1 cellular context compared by ENCODE assay signal in genomic region chr1:42328916-42329496, GRCh38.
TF ChIP-seq lines count a peak whose summit lies in the region.

No MANE protein-coding gene starts in this region.

TF ChIP-seq in GM12878, 131 proteins besides CTCF, POLR2A, EP300 and RAD21:
- TF ChIP-seq CEBPB (IDR thresholded peaks at IDR 0.05; ENCODE audit: borderline replicate concordance in 1 of 2, low read depth in 2 of 2, low read length in 2 of 2): no peak
- TF ChIP-seq SIN3A (IDR thresholded peaks at IDR 0.05; ENCODE audit: low read depth, low read length): no peak
- TF ChIP-seq RFX5 (IDR thresholded peaks at IDR 0.05; ENCODE audit: low read depth, low read length): no peak
- no peak for TF ChIP-seq MLLT1 (IDR thresholded peaks at IDR 0.05)
- TF ChIP-seq PBX3 (IDR thresholded peaks at IDR 0.05; ENCODE audit: insufficient replicate concordance, low read depth, low read length): no peak
- no peak for TF ChIP-seq ZNF274 (IDR thresholded peaks at IDR 0.05; ENCODE audit: insufficient read depth, insufficient read length)
- no peak for TF ChIP-seq ZBTB33 (IDR thresholded peaks at IDR 0.05)
- no peak for TF ChIP-seq MYC (IDR thresholded peaks at IDR 0.05; ENCODE audit: insufficient read depth, insufficient read length, insufficient replicate concordance, low read length, severe bottlenecking)
- no peak for TF ChIP-seq ETV6 (conservative IDR thresholded peaks at IDR 0.05 in 1 of 2, IDR thresholded peaks at IDR 0.05 in 1 of 2; ENCODE audit: borderline replicate concordance in 1 of 2, low read depth in 1 of 2)
- TF ChIP-seq, protein P1, sequence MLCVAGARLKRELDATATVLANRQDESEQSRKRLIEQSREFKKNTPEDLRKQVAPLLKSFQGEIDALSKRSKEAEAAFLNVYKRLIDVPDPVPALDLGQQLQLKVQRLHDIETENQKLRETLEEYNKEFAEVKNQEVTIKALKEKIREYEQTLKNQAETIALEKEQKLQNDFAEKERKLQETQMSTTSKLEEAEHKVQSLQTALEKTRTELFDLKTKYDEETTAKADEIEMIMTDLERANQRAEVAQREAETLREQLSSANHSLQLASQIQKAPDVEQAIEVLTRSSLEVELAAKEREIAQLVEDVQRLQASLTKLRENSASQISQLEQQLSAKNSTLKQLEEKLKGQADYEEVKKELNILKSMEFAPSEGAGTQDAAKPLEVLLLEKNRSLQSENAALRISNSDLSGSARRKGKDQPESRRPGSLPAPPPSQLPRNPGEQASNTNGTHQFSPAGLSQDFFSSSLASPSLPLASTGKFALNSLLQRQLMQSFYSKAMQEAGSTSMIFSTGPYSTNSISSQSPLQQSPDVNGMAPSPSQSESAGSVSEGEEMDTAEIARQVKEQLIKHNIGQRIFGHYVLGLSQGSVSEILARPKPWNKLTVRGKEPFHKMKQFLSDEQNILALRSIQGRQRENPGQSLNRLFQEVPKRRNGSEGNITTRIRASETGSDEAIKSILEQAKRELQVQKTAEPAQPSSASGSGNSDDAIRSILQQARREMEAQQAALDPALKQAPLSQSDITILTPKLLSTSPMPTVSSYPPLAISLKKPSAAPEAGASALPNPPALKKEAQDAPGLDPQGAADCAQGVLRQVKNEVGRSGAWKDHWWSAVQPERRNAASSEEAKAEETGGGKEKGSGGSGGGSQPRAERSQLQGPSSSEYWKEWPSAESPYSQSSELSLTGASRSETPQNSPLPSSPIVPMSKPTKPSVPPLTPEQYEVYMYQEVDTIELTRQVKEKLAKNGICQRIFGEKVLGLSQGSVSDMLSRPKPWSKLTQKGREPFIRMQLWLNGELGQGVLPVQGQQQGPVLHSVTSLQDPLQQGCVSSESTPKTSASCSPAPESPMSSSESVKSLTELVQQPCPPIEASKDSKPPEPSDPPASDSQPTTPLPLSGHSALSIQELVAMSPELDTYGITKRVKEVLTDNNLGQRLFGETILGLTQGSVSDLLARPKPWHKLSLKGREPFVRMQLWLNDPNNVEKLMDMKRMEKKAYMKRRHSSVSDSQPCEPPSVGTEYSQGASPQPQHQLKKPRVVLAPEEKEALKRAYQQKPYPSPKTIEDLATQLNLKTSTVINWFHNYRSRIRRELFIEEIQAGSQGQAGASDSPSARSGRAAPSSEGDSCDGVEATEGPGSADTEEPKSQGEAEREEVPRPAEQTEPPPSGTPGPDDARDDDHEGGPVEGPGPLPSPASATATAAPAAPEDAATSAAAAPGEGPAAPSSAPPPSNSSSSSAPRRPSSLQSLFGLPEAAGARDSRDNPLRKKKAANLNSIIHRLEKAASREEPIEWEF (IDR thresholded peaks at IDR 0.05; ENCODE audit: insufficient replicate concordance, low read depth, low read length): no peak
- no peak for TF ChIP-seq FOXK2 (IDR thresholded peaks at IDR 0.05)
- TF ChIP-seq RB1 (IDR thresholded peaks at IDR 0.05; ENCODE audit: borderline replicate concordance): no peak
- no peak for TF ChIP-seq ELK1 (IDR thresholded peaks at IDR 0.05; ENCODE audit: low read depth, low read length)
- TF ChIP-seq TCF12 (IDR thresholded peaks at IDR 0.05; ENCODE audit: low read depth, low read length): no peak
- TF ChIP-seq ZNF207 (IDR thresholded peaks at IDR 0.05; ENCODE audit: borderline replicate concordance): no peak
- TF ChIP-seq SP1 (IDR thresholded peaks at IDR 0.05; ENCODE audit: low read depth, low read length): no peak
- TF ChIP-seq EGR1 (IDR thresholded peaks at IDR 0.05; ENCODE audit: borderline replicate concordance in 1 of 2, low read depth in 2 of 2, low read length in 2 of 2): no peak
